8 cellular contexts compared by ENCODE assay signal in genomic region chr14:75069811-75070145, GRCh38. TPM values are rescaled to one million over a fixed set of nuclear protein-coding genes. Genes with fewer than 3 reads are reported as not detected.
A peak's percentile ranks its signal among the peaks of the same experiment; 100 is the strongest.
DNase-seq lines count a peak whose midpoint lies in the region; ATAC-seq, FAIRE-seq and TF ChIP-seq lines count a peak whose summit lies in the region.

No MANE protein-coding gene starts in this region.

- H3K4me1 Mint-ChIP-seq in T-helper 1 cell treated with Interleukin-12 subunit alpha and Interleukin-12 subunit beta and Interleukin-4 antibody, amounts not matched to agents 30 μg/mL and 1 μg/mL, for 36 hours (ENCODE audit: low read depth): peaks cover 4% of the 10 kb centered on the region

- H3K27ac ChIP-seq in GM12878 (ENCODE audit: control insufficient read depth, insufficient read depth) (no peak overlapping the region), thyroid gland (peak overlapping the region; percentile 89 to 93 (median 91))

- H3K36me3 Mint-ChIP-seq in T-helper 1 cell treated with Interleukin-12 subunit alpha and Interleukin-12 subunit beta and Interleukin-4 antibody, amounts not matched to agents 30 μg/mL and 1 μg/mL, for 36 hours (ENCODE audit: low read depth): no peaks in the 10 kb centered on the region

- CTCF ChIA-PET in GM12878 (lab: Yijun Ruan, JAX): interaction anchor here (0.9 to 1.6 kb wide), 5 partner anchors 16 to 371 kb away, joined by 3 to 6 read pairs (median 3); no protein-coding TSS in a partner anchor

- WGBS in GM12878 (ENCODE audit: insufficient coverage, insufficient replicate concordance, low lambda C conversion rate, missing lambda C conversion rate): 52% methylated on average over 10 of the region's 12 CpGs
- WGBS in thyroid gland, 2 donors: 11 to 33% methylated on average over 3 to 12 of the region's 12 CpGs

- peak overlapping the region; percentile 91 for H3K4me2 ChIP-seq in GM12878 (ENCODE audit: control insufficient read depth, insufficient read depth)

- H3K9me3 Mint-ChIP-seq in T-helper 1 cell treated with Interleukin-12 subunit alpha and Interleukin-12 subunit beta and Interleukin-4 antibody, amounts not matched to agents 30 μg/mL and 1 μg/mL, for 36 hours: no peaks in the 10 kb centered on the region

- BruUV-seq in GM12878 (replicated peaks; lab: Mats Ljungman, UMichigan): no TSS peak

- H3K27me3 ChIP-seq in GM12878 (replicated peaks in 1 of 2; ENCODE audit: control insufficient read depth in 2 of 2, insufficient read depth in 2 of 2, low read length in 1 of 2): no peaks in the 10 kb centered on the region
- no peaks in the 10 kb centered on the region for H3K27me3 ChIP-seq in thyroid gland

- no peaks in the 10 kb centered on the region for H3K9me3 ChIP-seq in GM12878 (replicated peaks; ENCODE audit: control insufficient read depth, insufficient read depth, low read length)
- H3K9me3 ChIP-seq in thyroid gland: no peaks in the 10 kb centered on the region

- POLR2A ChIA-PET in GM12878 (lab: Charles Lee): interaction anchor here (1.0 to 1.2 kb wide), 3 partner anchors 13 to 106 kb away, joined by 3 read pairs; no protein-coding TSS in a partner anchor

- TF ChIP-seq EP300 in GM12878 (IDR thresholded peaks at IDR 0.05; ENCODE audit: borderline replicate concordance in 1 of 2, control insufficient read depth in 1 of 2, low read depth in 2 of 2, low read length in 2 of 2): no peak

- TF ChIP-seq CTCF in GM12878 (IDR thresholded peaks at IDR 0.05 in 2 of 3, conservative IDR thresholded peaks at IDR 0.05 in 1 of 3; ENCODE audit: control insufficient read depth in 2 of 3, extremely low read depth in 1 of 3, insufficient read depth in 1 of 3, low read depth in 3 of 3, low read length in 3 of 3) (no peak), thyroid gland (IDR thresholded peaks at IDR 0.05) (no peak)

- H3K36me3 ChIP-seq in GM12878 (ENCODE audit: control insufficient read depth in 2 of 2, insufficient read depth in 2 of 2, low read length in 1 of 2): no peaks in the 10 kb centered on the region
- H3K36me3 ChIP-seq in thyroid gland: no peaks in the 10 kb centered on the region

- H3K4me1 ChIP-seq in GM12878 (ENCODE audit: control insufficient read depth, insufficient read depth, low read length) (peaks cover 8% of the 10 kb centered on the region), thyroid gland (peaks cover 28 to 47% of the 10 kb centered on the region in 2 donors)

- RAD21 ChIA-PET in GM12878 (lab: Charles Lee; ENCODE audit: unreplicated experiment): interaction anchor here (0.8 kb wide), 2 partner anchors 18 to 66 kb away, joined by 3 read pairs; no protein-coding TSS in a partner anchor

- no peak for FAIRE-seq in GM12878 (lab: Jason Lieb, UNC)

- in situ Hi-C loops in GM12878 (cut with MboI): no loop called here

- TF ChIP-seq RAD21 in GM12878 (IDR thresholded peaks at IDR 0.05; ENCODE audit: insufficient read depth, low read depth, low read length): no peak

- TF ChIP-seq POLR2A in GM12878 (IDR thresholded peaks at IDR 0.05; ENCODE audit: low read depth, low read length) (no peak), thyroid gland (IDR thresholded peaks at IDR 0.05) (no peak), erythroblast (IDR thresholded peaks at IDR 0.05; ENCODE audit: low read length) (no peak)

- ATAC-seq in GM12878 (no peak), left colon (peak; percentile 37)

- peaks cover 7% of the 10 kb centered on the region for H3K79me2 ChIP-seq in GM12878 (ENCODE audit: control insufficient read depth, insufficient read depth, low read length)

- peak overlapping the region; percentile 37 for H3K27ac Mint-ChIP-seq in T-helper 1 cell treated with Interleukin-12 subunit alpha and Interleukin-12 subunit beta and Interleukin-4 antibody, amounts not matched to agents 30 μg/mL and 1 μg/mL, for 36 hours

- SMC1A ChIA-PET in GM12878 (lab: Charles Lee; ENCODE audit: uncharacterized antibody, unreplicated experiment): interaction anchor here (0.8 to 1.5 kb wide), 3 partner anchors 11 to 66 kb away, joined by 3 to 4 read pairs (median 3); no protein-coding TSS in a partner anchor

- H2AFZ ChIP-seq in GM12878 (ENCODE audit: control insufficient read depth, low read depth, low read length): peak overlapping the region; percentile 96

- no peaks in the 10 kb centered on the region for H4K20me1 ChIP-seq in GM12878 (ENCODE audit: control insufficient read depth, insufficient read depth)

- H3K27me3 Mint-ChIP-seq in T-helper 1 cell treated with Interleukin-12 subunit alpha and Interleukin-12 subunit beta and Interleukin-4 antibody, amounts not matched to agents 30 μg/mL and 1 μg/mL, for 36 hours (ENCODE audit: low read depth): peaks cover 4% of the 10 kb centered on the region

- intact Hi-C loops in GM12878 (cut with micrococcal nuclease; ENCODE audit: unreplicated experiment) (no loop called here), left colon (cut with DNase I, micrococcal nuclease) (no loop called here), thyroid gland (cut with DNase I) (loop anchor here (10.0 kb wide), 1 partner anchor 65 kb away; the partner anchor contains the start of gene EIF2B2)

- DNase-seq in T-helper 1 cell (no peak), GM12878 (ENCODE audit: low read depth, low spot score) (no peak), left colon (no peak), thyroid gland (no peak), AG08395 (ENCODE audit: low spot score) (no peak), erythroblast (lab: John Stamatoyannopoulos, UW) (no peak)
- DNase-seq in activated CD8-positive, alpha-beta memory T cell treated with anti-CD3 and anti-CD28 coated beads, Interleukin-2, amount 50 U/mL, for 48 hours: no peak

- peak overlapping the region; percentile 66 for H3K9ac ChIP-seq in GM12878 (ENCODE audit: control insufficient read depth, insufficient read depth, low read length)

- H3K4me3 Mint-ChIP-seq in T-helper 1 cell treated with Interleukin-12 subunit alpha and Interleukin-12 subunit beta and Interleukin-4 antibody, amounts not matched to agents 30 μg/mL and 1 μg/mL, for 36 hours: no peak overlapping the region

- H3K4me3 ChIP-seq in GM12878 (peak overlapping the region; percentile 79), thyroid gland (replicated peaks in 1 of 3) (peak overlapping the region in 1 of 3 donors; percentile 37)

RNA-seq across cellular contexts. Expression of gene ZC2HC1C, which starts 0.3 kb away (rescaled TPM):
- 0.56 and 1.1 TPM in 2 replicates for total RNA-seq in GM12878 (2013; cell fraction: nucleolus; rRNA removed)
- total RNA-seq in GM12878 (2014; rRNA removed): 1.8 and 2.2 TPM in 2 replicates
- total RNA-seq in GM12878 (2014; rRNA removed; fragmentation: Illumina TruSeq; extraction: Trizol): 1.8 and 2.0 TPM in 2 replicates
- 1.1 and 1.7 TPM in 2 replicates for total RNA-seq in GM12878 (2021)
- polyA plus RNA-seq in GM12878 (2011; ENCODE audit: low read depth): 1.2 TPM
- 0.71 and 0.92 TPM in 2 replicates for polyA plus RNA-seq in GM12878 (2011; rRNA removed)
- 0.62 and 0.73 TPM in 2 replicates for polyA plus RNA-seq in GM12878 (2011; cell fraction: cytosol; rRNA removed)
- polyA plus RNA-seq in GM12878 (2011; cell fraction: nucleus; rRNA removed): 0.48 and 1.1 TPM in 2 replicates
- 1.1 and 1.2 TPM in 2 replicates for polyA plus RNA-seq in GM12878 (2012)
- 0.90 and 1.2 TPM in 2 replicates for polyA plus RNA-seq in GM12878 (2014; fragmentation: Illumina TruSeq; extraction: Trizol)
- 1 to 10 TPM; 1.3 to 1.4 TPM for polyA plus RNA-seq in GM12878 (2014; fragmentation: Nextera tagmentation; extraction: Ambion mirVana)
- polyA plus RNA-seq in GM12878 (2014; rRNA removed): 1.7 and 2.4 TPM in 2 replicates
- polyA plus RNA-seq in GM12878 (2016; fragmentation: Nextera tagmentation; extraction: Ambion mirVana): 1 to 10 TPM; 2.9 to 3.7 TPM
- 0.82 TPM in 1 of 2 replicates, not detected in the other for polyA minus RNA-seq in GM12878 (2011; rRNA and poly(A)+ RNA removed)
- polyA minus RNA-seq in GM12878 (2011; cell fraction: cytosol; rRNA and poly(A)+ RNA removed): not detected in 2 replicates
- polyA minus RNA-seq in GM12878 (2011; cell fraction: nucleus; rRNA and poly(A)+ RNA removed): 0.19 and 0.60 TPM in 2 replicates
- total RNA-seq in left colon: 1 to 10 TPM; 3.9 to 4.8 TPM
- 10 to 100 TPM in 2 of 4 donors, 1 to 10 TPM in 2; 8.3 to 15.8 (median 12.4) TPM for total RNA-seq in thyroid gland

RNA-seq across cellular contexts. Expression of gene ACYP1, which starts 6.0 kb away (rescaled TPM):
- total RNA-seq in GM12878 (2013; cell fraction: nucleolus; rRNA removed): 57.4 and 59.3 TPM in 2 replicates
- total RNA-seq in GM12878 (2014; rRNA removed) (25.3 and 26.3 TPM in 2 replicates), GM12878 (2014; rRNA removed; fragmentation: Illumina TruSeq; extraction: Trizol) (25.3 and 30.5 TPM in 2 replicates), GM12878 (2021) (14.9 and 18.2 TPM in 2 replicates), left colon (10 to 100 TPM; 14.8 to 20.3 TPM), thyroid gland (10 to 100 TPM; 24.0 to 48.8 (median 36.1) TPM)
- 21.5 TPM for polyA plus RNA-seq in GM12878 (2011; ENCODE audit: low read depth)
- polyA plus RNA-seq in GM12878 (2011; rRNA removed) (52.6 and 80.6 TPM in 2 replicates), GM12878 (2014; fragmentation: Illumina TruSeq; extraction: Trizol) (28.6 and 31.7 TPM in 2 replicates), GM12878 (2014; fragmentation: Nextera tagmentation; extraction: Ambion mirVana) (10 to 100 TPM; 48.5 to 49.4 TPM), GM12878 (2014; rRNA removed) (30.7 and 38.6 TPM in 2 replicates), GM12878 (2016; fragmentation: Nextera tagmentation; extraction: Ambion mirVana) (10 to 100 TPM; 49.8 TPM)
- polyA plus RNA-seq in GM12878 (2011; cell fraction: cytosol; rRNA removed): 21.8 and 29.4 TPM in 2 replicates
- polyA plus RNA-seq in GM12878 (2011; cell fraction: nucleus; rRNA removed): 23.1 and 24.5 TPM in 2 replicates
- polyA plus RNA-seq in GM12878 (2012): 24.7 and 31.1 TPM in 2 replicates
- 10.3 and 12.3 TPM in 2 replicates for polyA minus RNA-seq in GM12878 (2011; rRNA and poly(A)+ RNA removed)
- 7.4 and 9.1 TPM in 2 replicates for polyA minus RNA-seq in GM12878 (2011; cell fraction: cytosol; rRNA and poly(A)+ RNA removed)
- polyA minus RNA-seq in GM12878 (2011; cell fraction: nucleus; rRNA and poly(A)+ RNA removed): 7.4 and 8.8 TPM in 2 replicates

RNA-seq across cellular contexts. Expression of gene MLH3, which starts 18.5 kb away (rescaled TPM):
- 112 and 123 TPM in 2 replicates for total RNA-seq in GM12878 (2013; cell fraction: nucleolus; rRNA removed)
- total RNA-seq in GM12878 (2014; rRNA removed) (17.1 and 24.5 TPM in 2 replicates), GM12878 (2014; rRNA removed; fragmentation: Illumina TruSeq; extraction: Trizol) (29.8 and 31.2 TPM in 2 replicates), GM12878 (2021) (22.4 and 23.8 TPM in 2 replicates), left colon (10 to 100 TPM; 19.6 to 27.0 TPM), thyroid gland (10 to 100 TPM; 48.1 to 68.1 (median 57.9) TPM)
- polyA plus RNA-seq in GM12878 (2011; ENCODE audit: low read depth): 10.2 TPM
- polyA plus RNA-seq in GM12878 (2011; rRNA removed) (26.8 and 34.2 TPM in 2 replicates), GM12878 (2014; fragmentation: Illumina TruSeq; extraction: Trizol) (21.3 and 31.2 TPM in 2 replicates), GM12878 (2014; fragmentation: Nextera tagmentation; extraction: Ambion mirVana) (10 to 100 TPM; 17.9 to 23.4 TPM), GM12878 (2014; rRNA removed) (12.6 and 13.0 TPM in 2 replicates), GM12878 (2016; fragmentation: Nextera tagmentation; extraction: Ambion mirVana) (10 to 100 TPM; 15.1 to 15.8 TPM)
- 15.2 and 15.6 TPM in 2 replicates for polyA plus RNA-seq in GM12878 (2011; cell fraction: cytosol; rRNA removed)
- 31.1 and 35.9 TPM in 2 replicates for polyA plus RNA-seq in GM12878 (2011; cell fraction: nucleus; rRNA removed)
- 12.5 and 18.2 TPM in 2 replicates for polyA plus RNA-seq in GM12878 (2012)
- polyA minus RNA-seq in GM12878 (2011; rRNA and poly(A)+ RNA removed): 56.0 and 68.4 TPM in 2 replicates
- 7.4 and 8.6 TPM in 2 replicates for polyA minus RNA-seq in GM12878 (2011; cell fraction: cytosol; rRNA and poly(A)+ RNA removed)
- 16.6 and 20.1 TPM in 2 replicates for polyA minus RNA-seq in GM12878 (2011; cell fraction: nucleus; rRNA and poly(A)+ RNA removed)

RNA-seq across cellular contexts. Expression of gene NEK9, which starts 57.1 kb away (rescaled TPM):
- total RNA-seq in GM12878 (2013; cell fraction: nucleolus; rRNA removed): 102 and 108 TPM in 2 replicates
- 39.8 and 48.1 TPM in 2 replicates for total RNA-seq in GM12878 (2014; rRNA removed)
- 24.7 and 26.9 TPM in 2 replicates for total RNA-seq in GM12878 (2014; rRNA removed; fragmentation: Illumina TruSeq; extraction: Trizol)
- 78.8 and 83.0 TPM in 2 replicates for total RNA-seq in GM12878 (2021)
- 25.6 TPM for polyA plus RNA-seq in GM12878 (2011; ENCODE audit: low read depth)
- polyA plus RNA-seq in GM12878 (2011; rRNA removed): 51.3 and 60.0 TPM in 2 replicates
- 21.7 and 34.4 TPM in 2 replicates for polyA plus RNA-seq in GM12878 (2011; cell fraction: cytosol; rRNA removed)
- polyA plus RNA-seq in GM12878 (2011; cell fraction: nucleus; rRNA removed): 51.1 and 77.0 TPM in 2 replicates
- polyA plus RNA-seq in GM12878 (2012): 34.2 and 38.4 TPM in 2 replicates
- 43.0 and 55.3 TPM in 2 replicates for polyA plus RNA-seq in GM12878 (2014; fragmentation: Illumina TruSeq; extraction: Trizol)
- 10 to 100 TPM in 1 of 2 experiments, 1 to 10 TPM in 1; 6.0 to 15.7 TPM for polyA plus RNA-seq in GM12878 (2014; fragmentation: Nextera tagmentation; extraction: Ambion mirVana)
- 61.9 and 64.5 TPM in 2 replicates for polyA plus RNA-seq in GM12878 (2014; rRNA removed)
- 10 to 100 TPM; 43.4 to 46.1 TPM for polyA plus RNA-seq in GM12878 (2016; fragmentation: Nextera tagmentation; extraction: Ambion mirVana)
- 41.1 and 51.6 TPM in 2 replicates for polyA minus RNA-seq in GM12878 (2011; rRNA and poly(A)+ RNA removed)
- polyA minus RNA-seq in GM12878 (2011; cell fraction: cytosol; rRNA and poly(A)+ RNA removed): 17.5 and 17.6 TPM in 2 replicates
- 26.8 and 65.3 TPM in 2 replicates for polyA minus RNA-seq in GM12878 (2011; cell fraction: nucleus; rRNA and poly(A)+ RNA removed)
- total RNA-seq in left colon: 10 to 100 TPM; 44.8 to 47.6 TPM
- total RNA-seq in thyroid gland: 10 to 100 TPM; 65.4 to 84.6 (median 76.9) TPM
